In genomic region chr1:111621050-111621449, GRCh38 we compare ENCODE assay signal across 8 cellular contexts. TPM values are rescaled to one million over a fixed set of nuclear protein-coding genes. Genes with fewer than 3 reads are reported as not detected.
DNase-seq lines count a peak whose midpoint lies in the region; ATAC-seq and TF ChIP-seq lines count a peak whose summit lies in the region.

No MANE protein-coding gene starts in this region.

- no peaks in the 10 kb centered on the region for H3K27me3 ChIP-seq in DND-41 (ENCODE audit: insufficient read depth, low read length, poor library complexity)
- no peaks in the 10 kb centered on the region for H3K27me3 ChIP-seq in dorsolateral prefrontal cortex
- H3K27me3 ChIP-seq in osteoblast (ENCODE audit: insufficient read depth, low read length) = no peaks in the 10 kb centered on the region

- ATAC-seq in DND-41 (ENCODE audit: insufficient read depth, low read depth) = no peak
- no peak for ATAC-seq in HG02798 (IDR thresholded peaks at IDR 0.05; ENCODE audit: poor library complexity, unreplicated experiment)
- no peak for ATAC-seq in GM21528 (IDR thresholded peaks at IDR 0.05; ENCODE audit: low FRiP score, unreplicated experiment)

- peak overlapping the region; percentile 86 for H3K9ac ChIP-seq in DND-41 (ENCODE audit: low read depth, low read length)

- DNase-seq in DND-41 (no peak), NAMALWA (ENCODE audit: low spot score) (peak; percentile 42), dorsolateral prefrontal cortex (no peak), osteoblast (ENCODE audit: insufficient read length, low spot score, missing footprints) (peak; percentile 74), UCSD-AML1 (lab: John Stamatoyannopoulos, UW; ENCODE audit: unreplicated experiment) (no peak), NCI-H82 treated with DMSO at 0.1 percent for 48 hours (lab: John Stamatoyannopoulos, UW; ENCODE audit: unreplicated experiment) (no peak)

- H4K20me1 ChIP-seq in DND-41 (ENCODE audit: insufficient read depth, low read length) (peaks cover 15% of the 10 kb centered on the region; the same call in 1 of the 2 replicates), osteoblast (ENCODE audit: insufficient read depth, low read length) (peaks cover 42% of the 10 kb centered on the region)

- peak overlapping the region; percentile 92 for H3K4me2 ChIP-seq in DND-41 (ENCODE audit: insufficient read depth, low read length)
- peak overlapping the region; percentile 85 for H3K4me2 ChIP-seq in osteoblast (ENCODE audit: insufficient read depth, low read length)

- TF ChIP-seq CTCF in DND-41 (IDR thresholded peaks at IDR 0.05; ENCODE audit: borderline replicate concordance, extremely low read depth, low read length, poor library complexity, severe bottlenecking) = no peak
- TF ChIP-seq CTCF in dorsolateral prefrontal cortex (IDR thresholded peaks at IDR 0.05 in 54 of 56, conservative IDR thresholded peaks at IDR 0.05 in 2 of 56; ENCODE audit: low read depth in 1 of 56, partially characterized antibody in 56 of 56) = no peak
- TF ChIP-seq CTCF in osteoblast (IDR thresholded peaks at IDR 0.05; ENCODE audit: extremely low read depth, low read depth, low read length) = no peak

- H2AFZ ChIP-seq in DND-41 (ENCODE audit: low read depth, low read length) (peak overlapping the region; percentile 61), osteoblast (ENCODE audit: low read length) (no peak overlapping the region)

- peaks cover 66% of the 10 kb centered on the region for H3K79me2 ChIP-seq in DND-41 (ENCODE audit: insufficient read depth, low read length)
- H3K79me2 ChIP-seq in osteoblast (ENCODE audit: insufficient read depth, low read length) = peaks cover 61% of the 10 kb centered on the region

- no peaks in the 10 kb centered on the region for H3K9me3 ChIP-seq in DND-41 (ENCODE audit: insufficient read depth, low read length, severe bottlenecking)
- no peaks in the 10 kb centered on the region for H3K9me3 ChIP-seq in osteoblast (ENCODE audit: low read depth, low read length)

- H3K36me3 ChIP-seq in DND-41 (ENCODE audit: insufficient read depth, low read length) (no peaks in the 10 kb centered on the region; the same call in 1 of the 2 replicates), osteoblast (ENCODE audit: insufficient read depth, low read length) (no peaks in the 10 kb centered on the region)

- H3K4me3 ChIP-seq in DND-41 (ENCODE audit: low read depth in 1 of 2, low read length in 2 of 2) (peak overlapping the region; percentile 85 to 97; a peak in 3 of 4 replicates), dorsolateral prefrontal cortex (peak overlapping the region; percentile 54 to 97 (median 90)), osteoblast (ENCODE audit: insufficient read depth, low read length) (peak overlapping the region; percentile 79)

- intact Hi-C loops in dorsolateral prefrontal cortex (cut with DNase I) = loop anchor here in 1 of 2 donors (10.0 kb wide), 1 partner anchor 106 kb away; no protein-coding TSS in a partner anchor

- H3K4me1 ChIP-seq in DND-41 (ENCODE audit: insufficient read depth, low read length) (peaks cover 30% of the 10 kb centered on the region), osteoblast (ENCODE audit: insufficient read depth, low read length) (peaks cover 17% of the 10 kb centered on the region)

- peak overlapping the region; percentile 68 for H3K27ac ChIP-seq in DND-41 (ENCODE audit: low read length)
- H3K27ac ChIP-seq in dorsolateral prefrontal cortex = peak overlapping the region in 53 of 59 donors; percentile 48 to 98 (median 94)
- peak overlapping the region; percentile 76 for H3K27ac ChIP-seq in osteoblast (ENCODE audit: low read depth, low read length)

RNA-seq across cellular contexts. Expression of gene RAP1A, which starts 1.5 kb away (rescaled TPM):
- total RNA-seq in dorsolateral prefrontal cortex (10 to 100 TPM; 40.2 to 95.0 (median 58.6) TPM), osteoblast (17.0 and 19.7 TPM in 2 replicates)

Comparison
In these comparisons a context has a peak if more than half of its experiments do, and no peak if none do; other contexts are left out.
1. DNase-seq: peak in NAMALWA (single experiment) and osteoblast (single experiment); none in DND-41 (single experiment), dorsolateral prefrontal cortex (0 of 10), UCSD-AML1 (single experiment) and NCI-H82 treated with DMSO at 0.1 percent for 48 hours (single experiment).
2. Peak in every context shown above with its lines, with median percentiles within 50 percentile points of each other: H3K27ac ChIP-seq and H3K4me3 ChIP-seq.